Comparison of ENCODE assay signal across 13 cellular contexts in genomic region chrX:25004485-25005032, GRCh38. TPM values are rescaled to one million over a fixed set of nuclear protein-coding genes. Genes with fewer than 3 reads are reported as not detected.
A peak's percentile ranks its signal among the peaks of the same experiment; 100 is the strongest.
DNase-seq lines count a peak whose midpoint lies in the region; ATAC-seq and TF ChIP-seq lines count a peak whose summit lies in the region.
"Had no signal": no experiment of that assay in that cellular context is flagged by ENCODE, and none has a peak within 500 bp of the region (broad histone marks: within the 10 kb centered on the region; RNA-seq: fewer than 3 reads in every experiment).

No MANE protein-coding gene starts in this region.

- H3K27ac Mint-ChIP-seq in GM23338 = no peak overlapping the region
- no peak overlapping the region for H3K27ac Mint-ChIP-seq in activated T-cell treated with anti-CD3 and anti-CD28 coated beads, Interleukin-2, amount 50 U/mL, for 24 hours

- H3K36me3 ChIP-seq in GM23338 (ENCODE audit: insufficient read depth) (no peaks in the 10 kb centered on the region), WERI-Rb-1 (no peaks in the 10 kb centered on the region), iPS-18a (ENCODE audit: control insufficient read depth, low read depth, low read length) (no peaks in the 10 kb centered on the region), gastrocnemius medialis (no peaks in the 10 kb centered on the region), spleen (no peaks in the 10 kb centered on the region)

- intact Hi-C loops in gastrocnemius medialis (cut with DNase I; ENCODE audit: low total_unique reads) (no loop called here), spleen (cut with DNase I; ENCODE audit: low total_unique reads) (no loop called here), left cardiac atrium (cut with DNase I) (no loop called here)

- peak overlapping the region; percentile 60; the same call in 2 of the 3 replicates for H3K4me3 Mint-ChIP-seq in GM23338
- no peak overlapping the region for H3K4me3 Mint-ChIP-seq in activated T-cell treated with anti-CD3 and anti-CD28 coated beads, Interleukin-2, amount 50 U/mL, for 24 hours

- 0 out of 2 replicates have a peak, but pooled peaks cover 5% of the 10 kb centered on the region for H3F3A ChIP-seq in GM23338 (replicated peaks; ENCODE audit: low read depth)

- in situ Hi-C loops in gastrocnemius medialis (cut with MboI; ENCODE audit: low sequenced_read_pairs in 4 of 4) = loop anchor here in 2 of 4 donors (25.0 kb wide), 1 partner anchor 167 kb away; no protein-coding TSS in a partner anchor

- H3K4me1 ChIP-seq in GM23338 (ENCODE audit: insufficient read depth) (peaks cover 49% of the 10 kb centered on the region), iPS-18a (ENCODE audit: control insufficient read depth, low read depth, low read length) (peaks cover 33% of the 10 kb centered on the region), gastrocnemius medialis (no peaks in the 10 kb centered on the region), spleen (peaks cover 5 to 42% (median 22%) of the 10 kb centered on the region in 6 donors)

- H3K27me3 Mint-ChIP-seq in GM23338 (ENCODE audit: insufficient read depth, low read depth, poor library complexity) = peaks cover 88% of the 10 kb centered on the region
- H3K27me3 Mint-ChIP-seq in activated T-cell treated with anti-CD3 and anti-CD28 coated beads, Interleukin-2, amount 50 U/mL, for 24 hours = peaks cover 77% of the 10 kb centered on the region

- TF ChIP-seq POLR2A in gastrocnemius medialis (IDR thresholded peaks at IDR 0.05) = no peak
- no peak for TF ChIP-seq POLR2A in spleen (IDR thresholded peaks at IDR 0.05)

- peak overlapping the region; percentile 44 for H3K4me3 ChIP-seq in GM23338
- peak overlapping the region; percentile 34 for H3K4me3 ChIP-seq in WERI-Rb-1 (ENCODE audit: low read depth, low read length)
- H3K4me3 ChIP-seq in iPS-18a (ENCODE audit: low read length) = peak overlapping the region; percentile 26
- H3K4me3 ChIP-seq in gastrocnemius medialis = peak overlapping the region in 1 of 4 donors; percentile 36
- H3K4me3 ChIP-seq in spleen = peak overlapping the region in 2 of 8 donors; percentile 4 to 38

- H3K27me3 ChIP-seq in GM23338 (ENCODE audit: insufficient read depth) (peaks cover 97% of the 10 kb centered on the region), WERI-Rb-1 (ENCODE audit: insufficient read depth, low read depth, severe bottlenecking) (peaks cover 80% of the 10 kb centered on the region), iPS-18a (ENCODE audit: control insufficient read depth, insufficient read depth, low read length) (peaks cover 99% of the 10 kb centered on the region), gastrocnemius medialis (peaks cover 0 to 19% (median 7%) of the 10 kb centered on the region in 3 donors), spleen (replicated peaks in 1 of 7) (peaks cover 4 to 96% (median 70%) of the 10 kb centered on the region in 7 donors)

- peak; percentile 16 for ATAC-seq in GM23338
- ATAC-seq in gastrocnemius medialis = peak in 1 of 2 donors; percentile 12
- ATAC-seq in GM21381 (IDR thresholded peaks at IDR 0.05; ENCODE audit: unreplicated experiment) = no peak
- no peak for ATAC-seq in left cardiac atrium

- H3K4me1 Mint-ChIP-seq in GM23338 = peaks cover 27% of the 10 kb centered on the region
- H3K4me1 Mint-ChIP-seq in activated T-cell treated with anti-CD3 and anti-CD28 coated beads, Interleukin-2, amount 50 U/mL, for 24 hours (ENCODE audit: low read depth) = peaks cover 13% of the 10 kb centered on the region

- no peaks in the 10 kb centered on the region; the same call in 2 of the 3 replicates for H3K36me3 Mint-ChIP-seq in GM23338 (ENCODE audit: low read depth)
- no peaks in the 10 kb centered on the region for H3K36me3 Mint-ChIP-seq in activated T-cell treated with anti-CD3 and anti-CD28 coated beads, Interleukin-2, amount 50 U/mL, for 24 hours (ENCODE audit: low read depth)

- DNase-seq in GM23338 (ENCODE audit: low spot score) (no peak), WERI-Rb-1 (no peak), gastrocnemius medialis (no peak), spleen (no peak), left cardiac atrium (no peak)
- no peak for DNase-seq in activated T-cell treated with anti-CD3 and anti-CD28 coated beads, Interleukin-2, amount 50 U/mL, for 24 hours
- DNase-seq: HCEC 1CT, naive B cell had no signal

- no peaks in the 10 kb centered on the region; the same call in 2 of the 3 replicates for H3K9me3 Mint-ChIP-seq in GM23338
- no peaks in the 10 kb centered on the region for H3K9me3 Mint-ChIP-seq in activated T-cell treated with anti-CD3 and anti-CD28 coated beads, Interleukin-2, amount 50 U/mL, for 24 hours

- no peaks in the 10 kb centered on the region for H3K79me2 ChIP-seq in GM23338 (replicated peaks; ENCODE audit: insufficient read depth)

- no peak overlapping the region for H2AFZ ChIP-seq in GM23338

- H4K20me1 ChIP-seq in GM23338 (replicated peaks; ENCODE audit: insufficient read depth) = no peaks in the 10 kb centered on the region

- peaks cover 3% of the 10 kb centered on the region for H3K9me3 ChIP-seq in WERI-Rb-1 (ENCODE audit: severe bottlenecking)
- H3K9me3 ChIP-seq in iPS-18a (ENCODE audit: control insufficient read depth, low read depth, low read length) = no peaks in the 10 kb centered on the region
- no peaks in the 10 kb centered on the region for H3K9me3 ChIP-seq in gastrocnemius medialis
- H3K9me3 ChIP-seq in spleen = no peaks in the 10 kb centered on the region

- peak overlapping the region; percentile 84 for H3K4me2 ChIP-seq in GM23338

- no peak overlapping the region for H3K27ac ChIP-seq in GM23338 (ENCODE audit: low read depth)
- H3K27ac ChIP-seq in WERI-Rb-1 = no peak overlapping the region
- no peak overlapping the region for H3K27ac ChIP-seq in iPS-18a (ENCODE audit: low read length)
- peak overlapping the region in 3 of 4 donors; percentile 70 to 78 (median 76) for H3K27ac ChIP-seq in gastrocnemius medialis
- H3K27ac ChIP-seq in spleen = no peak overlapping the region
- H3K27ac ChIP-seq: RWPE1 had no signal

- TF ChIP-seq CTCF in GM23338 (conservative IDR thresholded peaks at IDR 0.05; ENCODE audit: low read depth in 2 of 2) = no peak
- TF ChIP-seq CTCF in WERI-Rb-1 (IDR thresholded peaks at IDR 0.05; ENCODE audit: low read depth, low read length) = no peak
- no peak for TF ChIP-seq CTCF in gastrocnemius medialis (IDR thresholded peaks at IDR 0.05 in 4 of 5, conservative IDR thresholded peaks at IDR 0.05 in 1 of 5)
- no peak for TF ChIP-seq CTCF in spleen (IDR thresholded peaks at IDR 0.05 in 8 of 11, conservative IDR thresholded peaks at IDR 0.05 in 3 of 11)

- no peak overlapping the region for H3K9ac ChIP-seq in iPS-18a (ENCODE audit: low read length)

- 1 to 40% (median 19%) methylated on average over 34 to 59 of the region's 59 CpGs; no CpG with 5 or more reads in 1 of the 5 donors for WGBS in spleen, 5 donors

- no peaks in the 10 kb centered on the region for H3K9me2 ChIP-seq in GM23338 (ENCODE audit: insufficient read depth)

TF ChIP-seq in GM23338, 12 proteins besides CTCF, POLR2A, EP300 and RAD21 (continues in another document):
- TF ChIP-seq POLR2AphosphoS5 (IDR thresholded peaks at IDR 0.05; ENCODE audit: low read depth) = no peak
- TF ChIP-seq, protein P1, sequence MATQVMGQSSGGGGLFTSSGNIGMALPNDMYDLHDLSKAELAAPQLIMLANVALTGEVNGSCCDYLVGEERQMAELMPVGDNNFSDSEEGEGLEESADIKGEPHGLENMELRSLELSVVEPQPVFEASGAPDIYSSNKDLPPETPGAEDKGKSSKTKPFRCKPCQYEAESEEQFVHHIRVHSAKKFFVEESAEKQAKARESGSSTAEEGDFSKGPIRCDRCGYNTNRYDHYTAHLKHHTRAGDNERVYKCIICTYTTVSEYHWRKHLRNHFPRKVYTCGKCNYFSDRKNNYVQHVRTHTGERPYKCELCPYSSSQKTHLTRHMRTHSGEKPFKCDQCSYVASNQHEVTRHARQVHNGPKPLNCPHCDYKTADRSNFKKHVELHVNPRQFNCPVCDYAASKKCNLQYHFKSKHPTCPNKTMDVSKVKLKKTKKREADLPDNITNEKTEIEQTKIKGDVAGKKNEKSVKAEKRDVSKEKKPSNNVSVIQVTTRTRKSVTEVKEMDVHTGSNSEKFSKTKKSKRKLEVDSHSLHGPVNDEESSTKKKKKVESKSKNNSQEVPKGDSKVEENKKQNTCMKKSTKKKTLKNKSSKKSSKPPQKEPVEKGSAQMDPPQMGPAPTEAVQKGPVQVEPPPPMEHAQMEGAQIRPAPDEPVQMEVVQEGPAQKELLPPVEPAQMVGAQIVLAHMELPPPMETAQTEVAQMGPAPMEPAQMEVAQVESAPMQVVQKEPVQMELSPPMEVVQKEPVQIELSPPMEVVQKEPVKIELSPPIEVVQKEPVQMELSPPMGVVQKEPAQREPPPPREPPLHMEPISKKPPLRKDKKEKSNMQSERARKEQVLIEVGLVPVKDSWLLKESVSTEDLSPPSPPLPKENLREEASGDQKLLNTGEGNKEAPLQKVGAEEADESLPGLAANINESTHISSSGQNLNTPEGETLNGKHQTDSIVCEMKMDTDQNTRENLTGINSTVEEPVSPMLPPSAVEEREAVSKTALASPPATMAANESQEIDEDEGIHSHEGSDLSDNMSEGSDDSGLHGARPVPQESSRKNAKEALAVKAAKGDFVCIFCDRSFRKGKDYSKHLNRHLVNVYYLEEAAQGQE (IDR thresholded peaks at IDR 0.05; ENCODE audit: unreplicated experiment) = no peak
- TF ChIP-seq EZH2phosphoT487 (IDR thresholded peaks at IDR 0.05; ENCODE audit: unreplicated experiment) = no peak
- no peak for TF ChIP-seq CREB1 (CRISPR knock-in tag; IDR thresholded peaks at IDR 0.05; ENCODE audit: low read depth)
- TF ChIP-seq STAT1 (IDR thresholded peaks at IDR 0.05; ENCODE audit: unreplicated experiment) = no peak
- no peak for TF ChIP-seq EZH2 (IDR thresholded peaks at IDR 0.05; ENCODE audit: low read depth, unreplicated experiment)
- TF ChIP-seq NANOG (IDR thresholded peaks at IDR 0.05; ENCODE audit: borderline replicate concordance) = no peak
- TF ChIP-seq, protein P2, sequence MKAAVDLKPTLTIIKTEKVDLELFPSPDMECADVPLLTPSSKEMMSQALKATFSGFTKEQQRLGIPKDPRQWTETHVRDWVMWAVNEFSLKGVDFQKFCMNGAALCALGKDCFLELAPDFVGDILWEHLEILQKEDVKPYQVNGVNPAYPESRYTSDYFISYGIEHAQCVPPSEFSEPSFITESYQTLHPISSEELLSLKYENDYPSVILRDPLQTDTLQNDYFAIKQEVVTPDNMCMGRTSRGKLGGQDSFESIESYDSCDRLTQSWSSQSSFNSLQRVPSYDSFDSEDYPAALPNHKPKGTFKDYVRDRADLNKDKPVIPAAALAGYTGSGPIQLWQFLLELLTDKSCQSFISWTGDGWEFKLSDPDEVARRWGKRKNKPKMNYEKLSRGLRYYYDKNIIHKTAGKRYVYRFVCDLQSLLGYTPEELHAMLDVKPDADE (IDR thresholded peaks at IDR 0.05) = no peak
- no peak for TF ChIP-seq JUNB (IDR thresholded peaks at IDR 0.05; ENCODE audit: unreplicated experiment)
- TF ChIP-seq ZNF114 (CRISPR knock-in tag; IDR thresholded peaks at IDR 0.05) = no peak
- TF ChIP-seq ZNF331 (CRISPR knock-in tag; IDR thresholded peaks at IDR 0.05; ENCODE audit: low read depth) = no peak

RNA-seq across cellular contexts. Expression of gene ARX, which starts 11.2 kb away (rescaled TPM):
- not detected in 2 replicates for total RNA-seq in GM23338 (2014; rRNA removed; shearing (Covaris generic))
- polyA plus RNA-seq in GM23338 (2016; fragmentation: Nextera tagmentation; extraction: Ambion mirVana) (0.07 and 0.13 TPM in 2 replicates), spleen (not detected)
- total RNA-seq in gastrocnemius medialis (1 to 10 TPM; 2.3 to 5.1 (median 3.5) TPM), spleen (under 1 TPM in 2 of 7 donors, not detected in 5; 0.26 to 0.32 TPM), left cardiac atrium (not detected)
- total RNA-seq: bronchial epithelial cell, epithelial cell of proximal tubule had no signal

Comparison
In these comparisons a context has a peak if more than half of its experiments do, and no peak if none do; other contexts are left out.
1. H3K27ac ChIP-seq: peak in gastrocnemius medialis (3 of 4); none in GM23338 (single experiment), WERI-Rb-1 (single experiment), iPS-18a (single experiment) and spleen (0 of 8).